Comparison of ENCODE assay signal across 8 cellular contexts in genomic region chr11:16986434-16987204, GRCh38. TPM values are rescaled to one million over a fixed set of nuclear protein-coding genes. Genes with fewer than 3 reads are reported as not detected.
DNase-seq lines count a peak whose midpoint lies in the region; ATAC-seq lines count a peak whose summit lies in the region.

No MANE protein-coding gene starts in this region.

- no peaks in the 10 kb centered on the region for H3K9me3 ChIP-seq in T-helper 17 cell (ENCODE audit: control insufficient read depth, low read length, poor library complexity, severe bottlenecking)
- no peaks in the 10 kb centered on the region for H3K9me3 ChIP-seq in duodenal mucosa (ENCODE audit: control insufficient read depth in 1 of 2, low read length in 2 of 2)

- H3K27me3 Mint-ChIP-seq in T-helper 17 cell = no peaks in the 10 kb centered on the region

- H3K4me3 ChIP-seq in duodenal mucosa (ENCODE audit: low read depth in 1 of 2, low read length in 2 of 2) = peak overlapping the region; percentile 5 to 17

- ATAC-seq in left cardiac atrium = peak; percentile 21 to 39
- no peak for ATAC-seq in Right ventricle myocardium inferior
- peak; percentile 95 for ATAC-seq in HG03060 (IDR thresholded peaks at IDR 0.05; ENCODE audit: low read depth, unreplicated experiment)
- peak; percentile 89 for ATAC-seq in T-helper 17 cell

- H3K9ac ChIP-seq in duodenal mucosa (ENCODE audit: low read depth in 1 of 2, low read length in 2 of 2) = peak overlapping the region; percentile 42 to 49

- H3K4me1 ChIP-seq in duodenal mucosa (ENCODE audit: control insufficient read depth in 1 of 2, insufficient read depth in 2 of 2, low read length in 2 of 2) = peaks cover 64 to 79% of the 10 kb centered on the region in 2 donors

- H3K4me1 Mint-ChIP-seq in T-helper 17 cell = peaks cover 23% of the 10 kb centered on the region

- peaks cover 7% of the 10 kb centered on the region for H3K36me3 Mint-ChIP-seq in T-helper 17 cell (ENCODE audit: low read depth)

- H3K4me3 Mint-ChIP-seq in T-helper 17 cell = peak overlapping the region; percentile 66

- intact Hi-C loops in left cardiac atrium (cut with DNase I) (no loop called here), Right ventricle myocardium inferior (cut with DNase I) (no loop called here)

- no peak for DNase-seq in left cardiac atrium
- DNase-seq in Right ventricle myocardium inferior (ENCODE audit: missing footprints) = no peak
- no peak for DNase-seq in T-helper 17 cell
- peak; percentile 46 to 55 for DNase-seq in stimulated activated CD4-positive, alpha-beta T cell treated with anti-CD3 and anti-CD28 coated beads, Interleukin-2, amount 100 ng/mL, for 24 hours
- no peak for DNase-seq in NCI-H1436 treated with DMSO at 0.1 percent for 48 hours (lab: John Stamatoyannopoulos, UW)
- no peak for DNase-seq in H4 (ENCODE audit: low spot score)

- H3K36me3 ChIP-seq in duodenal mucosa (ENCODE audit: control insufficient read depth in 1 of 2, insufficient read depth in 2 of 2, low read length in 2 of 2) = peaks cover 5 to 6% of the 10 kb centered on the region in 2 donors

- H3K27ac Mint-ChIP-seq in T-helper 17 cell = peak overlapping the region; percentile 80

- no peaks in the 10 kb centered on the region for H3K27me3 ChIP-seq in duodenal mucosa (ENCODE audit: control insufficient read depth in 1 of 2, insufficient read depth in 2 of 2, low read length in 2 of 2)

- H3K27ac ChIP-seq in duodenal mucosa (ENCODE audit: low read depth, low read length) = peak overlapping the region; percentile 88

RNA-seq across cellular contexts. Expression of gene PLEKHA7, which starts 27.6 kb away (rescaled TPM):
- total RNA-seq in left cardiac atrium (10 to 100 TPM; 23.6 to 31.1 TPM), Right ventricle myocardium inferior (18.3 TPM), T-helper 17 cell (10 to 100 TPM in 1 of 2 donors, 1 to 10 TPM in 1; 5.3 to 10.9 TPM)
- 0.75 TPM in 1 of 2 replicates, not detected in the other for total RNA-seq in H4 (2014; rRNA removed; shearing (Covaris generic))

Comparison
In these comparisons a context has a peak if more than half of its experiments do, and no peak if none do; other contexts are left out.
1. DNase-seq: peak in stimulated activated CD4-positive, alpha-beta T cell treated with anti-CD3 and anti-CD28 coated beads, Interleukin-2, amount 100 ng/mL, for 24 hours (2 of 2); none in left cardiac atrium (single experiment), Right ventricle myocardium inferior (single experiment), T-helper 17 cell (0 of 3), NCI-H1436 treated with DMSO at 0.1 percent for 48 hours (single experiment) and H4 (single experiment).